In genomic region chr1:150515328-150516049, GRCh38 we compare ENCODE assay signal across 7 cellular contexts. TPM values are rescaled to one million over a fixed set of nuclear protein-coding genes. Genes with fewer than 3 reads are reported as not detected.
DNase-seq lines count a peak whose midpoint lies in the region; ATAC-seq and TF ChIP-seq lines count a peak whose summit lies in the region.

FALEC (plus strand) TSS chr1:150515752.

- no peaks in the 10 kb centered on the region for H3K9me3 ChIP-seq in hepatocyte (ENCODE audit: low read depth)

- no peaks in the 10 kb centered on the region for H3K79me2 ChIP-seq in hepatocyte

- no peaks in the 10 kb centered on the region for H3K9me2 ChIP-seq in hepatocyte (replicated peaks; ENCODE audit: insufficient read depth)

- TF ChIP-seq CTCF in astrocyte of the cerebellum (IDR thresholded peaks at IDR 0.05; ENCODE audit: low read depth, low read length, missing control alignments) (no peak), hepatocyte (IDR thresholded peaks at IDR 0.05; ENCODE audit: poor library complexity) (no peak)

- in situ Hi-C loops in astrocyte of the cerebellum (cut with HindIII; ENCODE audit: low sequenced_read_pairs): no loop called here

- ATAC-seq in GM18502 (IDR thresholded peaks at IDR 0.05; ENCODE audit: poor library complexity, unreplicated experiment): peak; percentile 96
- peak; percentile 88 for ATAC-seq in HG02970 (IDR thresholded peaks at IDR 0.05; ENCODE audit: low FRiP score, unreplicated experiment)

- H4K20me1 ChIP-seq in hepatocyte (ENCODE audit: insufficient read depth, poor library complexity, severe bottlenecking): no peaks in the 10 kb centered on the region

- WGBS in hepatocyte (ENCODE audit: low lambda C conversion rate, missing lambda C conversion rate): under 1% methylated on average over 48 of the region's 54 CpGs

- H2AFZ ChIP-seq in hepatocyte: peak within 1 kb of the TSS; percentile 85

- DNase-seq in NCI-H1930 (lab: John Stamatoyannopoulos, UW) (peak; percentile 93 to 95), T-helper 22 cell (ENCODE audit: low read depth) (peak; percentile 85), astrocyte of the cerebellum (ENCODE audit: low read depth) (peak; percentile 84), hepatocyte (ENCODE audit: low spot score) (peak; percentile 99), retina (peak; percentile 98)

- H3K36me3 ChIP-seq in hepatocyte (replicated peaks; ENCODE audit: insufficient read depth, low read depth): no peaks in the 10 kb centered on the region

- no peaks in the 10 kb centered on the region for H3K27me3 ChIP-seq in hepatocyte

- peaks cover 11% of the 10 kb centered on the region for H3K4me1 ChIP-seq in hepatocyte (ENCODE audit: insufficient read depth)

- H3K4me3 ChIP-seq in astrocyte of the cerebellum (ENCODE audit: low read depth, low read length): peak within 1 kb of the TSS; percentile 57
- peak within 1 kb of the TSS; percentile 52 for H3K4me3 ChIP-seq in hepatocyte

- H3K27ac ChIP-seq in hepatocyte: peak within 1 kb of the TSS; percentile 47

- peak within 1 kb of the TSS; percentile 92 for H3K4me2 ChIP-seq in hepatocyte

RNA-seq across cellular contexts. Expression of gene FALEC, which starts in this region (rescaled TPM):
- not detected in 2 replicates for total RNA-seq in hepatocyte
- polyA plus RNA-seq in hepatocyte: 0.39 TPM in 1 of 2 replicates, not detected in the other

Comparison
In these comparisons a context has a peak if more than half of its experiments do, and no peak if none do; other contexts are left out.
1. Peak in every context shown above with its lines: DNase-seq, ATAC-seq, H3K4me3 ChIP-seq and H3K27ac ChIP-seq.
2. Peak in DNase-seq, H3K4me3 ChIP-seq, H3K27ac ChIP-seq and H3K4me2 ChIP-seq in hepatocyte; RNA of the gene not detected or under 1 TPM.